In genomic region chr13:43986395-43986794, GRCh38 we compare ENCODE assay signal across 16 cellular contexts.
DNase-seq lines count a peak whose midpoint lies in the region; ATAC-seq, FAIRE-seq and TF ChIP-seq lines count a peak whose summit lies in the region.
"Had no signal": no experiment of that assay in that cellular context is flagged by ENCODE, and none has a peak within 500 bp of the region (broad histone marks: within the 10 kb centered on the region; RNA-seq: fewer than 3 reads in every experiment).

No MANE protein-coding gene starts in this region.

- no peaks in the 10 kb centered on the region for H3K36me3 ChIP-seq in heart left ventricle
- H3K36me3 ChIP-seq in GM23338 (ENCODE audit: insufficient read depth), result no peaks in the 10 kb centered on the region
- H3K36me3 ChIP-seq: thyroid gland had no signal

- no peaks in the 10 kb centered on the region for H3K79me2 ChIP-seq in GM23338 (replicated peaks; ENCODE audit: insufficient read depth)

- peaks cover 18% of the 10 kb centered on the region for H3K4me1 Mint-ChIP-seq in GM23338

- H2AFZ ChIP-seq in GM23338, result no peak overlapping the region; the same call in 1 of the 2 replicates

- TF ChIP-seq CTCF in heart left ventricle (IDR thresholded peaks at IDR 0.05) (no peak), GM23338 (conservative IDR thresholded peaks at IDR 0.05; ENCODE audit: low read depth in 2 of 2) (no peak)

- H3K9me2 ChIP-seq in GM23338 (ENCODE audit: insufficient read depth), result peaks cover 3% of the 10 kb centered on the region

- H3K4me3 ChIP-seq in heart left ventricle (no peak overlapping the region), GM23338 (no peak overlapping the region)
- H3K4me3 ChIP-seq: thyroid gland had no signal

- H3K36me3 Mint-ChIP-seq in GM23338 (ENCODE audit: low read depth), result no peaks in the 10 kb centered on the region

- TF ChIP-seq POLR2A in heart left ventricle (IDR thresholded peaks at IDR 0.05), result no peak

- H3K4me2 ChIP-seq in GM23338, result no peak overlapping the region

- no peak overlapping the region for H3K27ac Mint-ChIP-seq in GM23338
- H3K27ac Mint-ChIP-seq: CD4-positive, alpha-beta T cell had no signal

- peaks cover 2% of the 10 kb centered on the region for H3K27me3 Mint-ChIP-seq in GM23338 (ENCODE audit: insufficient read depth, low read depth, poor library complexity)

- FAIRE-seq in GM19239 (lab: Jason Lieb, UNC), result no peak
- FAIRE-seq: colon, HTR-8/SVneo, kidney had no signal

- peak; percentile 89 to 95 (median 92) for ATAC-seq in heart left ventricle
- no peak for ATAC-seq in GM23338
- ATAC-seq: activated T-cell treated with anti-CD3 and anti-CD28 coated beads, Interleukin-2, amount 50 U/mL, for 4 hours had no signal

- H3K9me3 Mint-ChIP-seq in GM23338, result no peaks in the 10 kb centered on the region
- H3K9me3 Mint-ChIP-seq: activated T-cell treated with anti-CD3 and anti-CD28 coated beads, Interleukin-2, amount 50 U/mL, for 4 hours; CD4-positive, alpha-beta T cell had no signal

- H3F3A ChIP-seq in GM23338 (replicated peaks; ENCODE audit: low read depth), result no peaks in the 10 kb centered on the region

- no peaks in the 10 kb centered on the region for H4K20me1 ChIP-seq in GM23338 (replicated peaks; ENCODE audit: insufficient read depth)

- peak overlapping the region; percentile 51 to 86 (median 77) for H3K27ac ChIP-seq in heart left ventricle
- H3K27ac ChIP-seq in GM23338 (ENCODE audit: low read depth), result no peak overlapping the region
- H3K27ac ChIP-seq: epithelial cell of prostate, thyroid gland had no signal

- no peak overlapping the region for H3K4me3 Mint-ChIP-seq in GM23338
- H3K4me3 Mint-ChIP-seq: activated T-cell treated with anti-CD3 and anti-CD28 coated beads, Interleukin-2, amount 50 U/mL, for 4 hours; CD4-positive, alpha-beta T cell had no signal

- intact Hi-C loops in heart left ventricle (cut with DNase I), result loop anchor here in 4 of 10 donors (2.0 to 10.0 kb wide), 5 partner anchors 49 to 451 kb away; no protein-coding TSS in a partner anchor

- DNase-seq in NCI-H1105 (lab: John Stamatoyannopoulos, UW) (peak; percentile 44), NCI-H345 (lab: John Stamatoyannopoulos, UW) (peak; percentile 72), heart left ventricle (peak in 1 of 5 donors; percentile 37), retina (peak; percentile 40), GM19239 (ENCODE audit: insufficient read length, low spot score) (no peak), GM23338 (ENCODE audit: low spot score) (no peak), RKO (ENCODE audit: low spot score) (no peak)
- DNase-seq: activated T-cell treated with anti-CD3 and anti-CD28 coated beads, Interleukin-2, amount 50 U/mL, for 4 hours; CD4-positive, alpha-beta T cell; GDM1; kidney; stimulated activated CD4-positive, alpha-beta T cell treated with anti-CD3 and anti-CD28 coated beads, Interleukin-1b, Interleukin-23, amount 100 ng/mL, for 48 hours had no signal

- no peaks in the 10 kb centered on the region for H3K9me3 ChIP-seq in heart left ventricle
- H3K9me3 ChIP-seq: thyroid gland had no signal

- peaks cover 0 to 1% (median 0%) of the 10 kb centered on the region in 9 donors for H3K27me3 ChIP-seq in heart left ventricle
- H3K27me3 ChIP-seq in GM23338 (ENCODE audit: insufficient read depth), result no peaks in the 10 kb centered on the region
- H3K27me3 ChIP-seq: thyroid gland had no signal

- H3K4me1 ChIP-seq in heart left ventricle (peaks cover 0 to 44% (median 15%) of the 10 kb centered on the region in 12 donors), GM23338 (ENCODE audit: insufficient read depth) (peaks cover 8% of the 10 kb centered on the region; the same call in 1 of the 2 replicates)

- 11 to 22% (median 16%) methylated on average over 2 of the region's 2 CpGs for WGBS in heart left ventricle, 4 donors

TF ChIP-seq in GM23338, 12 proteins besides CTCF, POLR2A, EP300 and RAD21 (continues in another document):
- TF ChIP-seq JUNB (IDR thresholded peaks at IDR 0.05; ENCODE audit: unreplicated experiment), result no peak
- TF ChIP-seq ZNF114 (CRISPR knock-in tag; IDR thresholded peaks at IDR 0.05), result no peak
- no peak for TF ChIP-seq NANOG (IDR thresholded peaks at IDR 0.05; ENCODE audit: borderline replicate concordance)
- no peak for TF ChIP-seq ZNF331 (CRISPR knock-in tag; IDR thresholded peaks at IDR 0.05; ENCODE audit: low read depth)
- TF ChIP-seq, protein P1, sequence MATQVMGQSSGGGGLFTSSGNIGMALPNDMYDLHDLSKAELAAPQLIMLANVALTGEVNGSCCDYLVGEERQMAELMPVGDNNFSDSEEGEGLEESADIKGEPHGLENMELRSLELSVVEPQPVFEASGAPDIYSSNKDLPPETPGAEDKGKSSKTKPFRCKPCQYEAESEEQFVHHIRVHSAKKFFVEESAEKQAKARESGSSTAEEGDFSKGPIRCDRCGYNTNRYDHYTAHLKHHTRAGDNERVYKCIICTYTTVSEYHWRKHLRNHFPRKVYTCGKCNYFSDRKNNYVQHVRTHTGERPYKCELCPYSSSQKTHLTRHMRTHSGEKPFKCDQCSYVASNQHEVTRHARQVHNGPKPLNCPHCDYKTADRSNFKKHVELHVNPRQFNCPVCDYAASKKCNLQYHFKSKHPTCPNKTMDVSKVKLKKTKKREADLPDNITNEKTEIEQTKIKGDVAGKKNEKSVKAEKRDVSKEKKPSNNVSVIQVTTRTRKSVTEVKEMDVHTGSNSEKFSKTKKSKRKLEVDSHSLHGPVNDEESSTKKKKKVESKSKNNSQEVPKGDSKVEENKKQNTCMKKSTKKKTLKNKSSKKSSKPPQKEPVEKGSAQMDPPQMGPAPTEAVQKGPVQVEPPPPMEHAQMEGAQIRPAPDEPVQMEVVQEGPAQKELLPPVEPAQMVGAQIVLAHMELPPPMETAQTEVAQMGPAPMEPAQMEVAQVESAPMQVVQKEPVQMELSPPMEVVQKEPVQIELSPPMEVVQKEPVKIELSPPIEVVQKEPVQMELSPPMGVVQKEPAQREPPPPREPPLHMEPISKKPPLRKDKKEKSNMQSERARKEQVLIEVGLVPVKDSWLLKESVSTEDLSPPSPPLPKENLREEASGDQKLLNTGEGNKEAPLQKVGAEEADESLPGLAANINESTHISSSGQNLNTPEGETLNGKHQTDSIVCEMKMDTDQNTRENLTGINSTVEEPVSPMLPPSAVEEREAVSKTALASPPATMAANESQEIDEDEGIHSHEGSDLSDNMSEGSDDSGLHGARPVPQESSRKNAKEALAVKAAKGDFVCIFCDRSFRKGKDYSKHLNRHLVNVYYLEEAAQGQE (IDR thresholded peaks at IDR 0.05; ENCODE audit: unreplicated experiment), result no peak
- TF ChIP-seq CREB1 (CRISPR knock-in tag; IDR thresholded peaks at IDR 0.05; ENCODE audit: low read depth), result no peak
- no peak for TF ChIP-seq ZNF462 (CRISPR knock-in tag; IDR thresholded peaks at IDR 0.05)

Comparison
In these comparisons a context has a peak if more than half of its experiments do, and no peak if none do; other contexts are left out.
1. DNase-seq: peak in NCI-H1105 (single experiment), NCI-H345 (single experiment) and retina (single experiment); none in GM19239 (single experiment), GM23338 (single experiment) and RKO (single experiment).